ENCODE assay signal across 9 cellular contexts in genomic region chr22:20321552-20322211, GRCh38. TPM values are rescaled to one million over a fixed set of nuclear protein-coding genes. Genes with fewer than 3 reads are reported as not detected.
DNase-seq lines count a peak whose midpoint lies in the region; ATAC-seq and TF ChIP-seq lines count a peak whose summit lies in the region.
"Not testable (repeated sequence)": the region's sequence is repeated elsewhere in the genome, so short reads cannot be mapped to it uniquely, and the experiment has no call there.
"Had no signal": no experiment of that assay in that cellular context is flagged by ENCODE, and none has a peak within 500 bp of the region (broad histone marks: within the 10 kb centered on the region; RNA-seq: fewer than 3 reads in every experiment).

No MANE protein-coding gene starts in this region.

- H3K27ac Mint-ChIP-seq in activated CD4-positive, alpha-beta T cell treated with anti-CD3 and anti-CD28 coated beads for 36 hours: peak overlapping the region; percentile 37
- H3K27ac Mint-ChIP-seq in activated T-helper 2 cell treated with anti-CD3 and anti-CD28 coated beads, Interferon-gamma antibody, Interleukin-2, Interleukin-4, amounts not matched to agents 10 μg/mL and 5 μg/mL and 100 μg/mL, durations not matched to agents 14 hours and 24 hours and 36 hours: peak overlapping the region; percentile 29
- peak overlapping the region in 2 of 3 experiments; percentile 70 to 76 for H3K27ac Mint-ChIP-seq in nephron

- CTCF ChIA-PET in AG04450 (lab: Charles Lee); HEK293 (lab: Yijun Ruan, JAX); activated CD4-positive, alpha-beta T cell treated with anti-CD3 and anti-CD28 coated beads for 36 hours (lab: Charles Lee): not testable (repeated sequence)

- intact Hi-C loops in activated CD4-positive, alpha-beta T cell treated with anti-CD3 and anti-CD28 coated beads for 36 hours (cut with DNase I, micrococcal nuclease): loop anchor here in 1 of 2 experiments (2.0 to 10.0 kb wide), 3 partner anchors 187 to 467 kb away; partner anchors contain the start of genes GNB1L and RTL10
- intact Hi-C loops in activated T-helper 2 cell treated with anti-CD3 and anti-CD28 coated beads, Interferon-gamma antibody, Interleukin-2, Interleukin-4, amounts not matched to agents 10 μg/mL and 5 μg/mL and 100 μg/mL, durations not matched to agents 14 hours and 24 hours and 36 hours (cut with micrococcal nuclease): loop anchor here (2.0 kb wide), 1 partner anchor 23 kb away; no protein-coding TSS in a partner anchor
- intact Hi-C loops in colonic mucosa (cut with DNase I): not testable (repeated sequence)

- peak overlapping the region; percentile 85 for H3K4me3 Mint-ChIP-seq in activated CD4-positive, alpha-beta T cell treated with anti-CD3 and anti-CD28 coated beads for 36 hours
- H3K4me3 Mint-ChIP-seq in activated T-helper 2 cell treated with anti-CD3 and anti-CD28 coated beads, Interferon-gamma antibody, Interleukin-2, Interleukin-4, amounts not matched to agents 10 μg/mL and 5 μg/mL and 100 μg/mL, durations not matched to agents 14 hours and 24 hours and 36 hours (ENCODE audit: low read depth): peak overlapping the region; percentile 93
- H3K4me3 Mint-ChIP-seq in nephron: peak overlapping the region; percentile 90 to 94 (median 91)

- 0 out of 2 replicates have a peak overlapping the region, but pooled peaks have one; percentile 13 for H3K4me3 ChIP-seq in AG04450 (ENCODE audit: low read depth, low read length)
- H3K4me3 ChIP-seq in HEK293 (ENCODE audit: low read depth, low read length); colonic mucosa; right atrium auricular region: not testable (repeated sequence)

- POLR2A ChIA-PET in AG04450 (lab: Yijun Ruan, JAX); activated CD4-positive, alpha-beta T cell treated with anti-CD3 and anti-CD28 coated beads for 36 hours (lab: Charles Lee): not testable (repeated sequence)
- POLR2A ChIA-PET in HEK293 (lab: Yijun Ruan, JAX): interaction anchor here (1.3 kb wide), 1 partner anchor 72 kb away, joined by 3 read pairs; the partner anchor contains the start of gene ZNF74

- not testable (repeated sequence) for H3K9me3 Mint-ChIP-seq in activated CD4-positive, alpha-beta T cell treated with anti-CD3 and anti-CD28 coated beads for 36 hours (ENCODE audit: low read depth); activated T-helper 2 cell treated with anti-CD3 and anti-CD28 coated beads, Interferon-gamma antibody, Interleukin-2, Interleukin-4, amounts not matched to agents 10 μg/mL and 5 μg/mL and 100 μg/mL, durations not matched to agents 14 hours and 24 hours and 36 hours; nephron

- ATAC-seq in activated CD4-positive, alpha-beta T cell treated with anti-CD3 and anti-CD28 coated beads for 36 hours: not testable (repeated sequence)

- peaks cover 55% of the 10 kb centered on the region for H3K4me1 Mint-ChIP-seq in activated CD4-positive, alpha-beta T cell treated with anti-CD3 and anti-CD28 coated beads for 36 hours
- H3K4me1 Mint-ChIP-seq in activated T-helper 2 cell treated with anti-CD3 and anti-CD28 coated beads, Interferon-gamma antibody, Interleukin-2, Interleukin-4, amounts not matched to agents 10 μg/mL and 5 μg/mL and 100 μg/mL, durations not matched to agents 14 hours and 24 hours and 36 hours (ENCODE audit: low read depth): peaks cover 42% of the 10 kb centered on the region
- peaks cover 27% of the 10 kb centered on the region for H3K4me1 Mint-ChIP-seq in nephron

- H3K27me3 Mint-ChIP-seq in activated CD4-positive, alpha-beta T cell treated with anti-CD3 and anti-CD28 coated beads for 36 hours; activated T-helper 2 cell treated with anti-CD3 and anti-CD28 coated beads, Interferon-gamma antibody, Interleukin-2, Interleukin-4, amounts not matched to agents 10 μg/mL and 5 μg/mL and 100 μg/mL, durations not matched to agents 14 hours and 24 hours and 36 hours (ENCODE audit: low read depth); nephron (ENCODE audit: low read depth): not testable (repeated sequence)

- not testable (repeated sequence) for TF ChIP-seq CTCF in AG04450 (IDR thresholded peaks at IDR 0.05; ENCODE audit: low read depth, low read length); HEK293 (tag by site-specific recombination; IDR thresholded peaks at IDR 0.05); colonic mucosa (IDR thresholded peaks at IDR 0.05); right atrium auricular region (IDR thresholded peaks at IDR 0.05); nephron (IDR thresholded peaks at IDR 0.05; ENCODE audit: unreplicated experiment in 3 of 3)

- not testable (repeated sequence) for H3K27ac ChIP-seq in AG04450 (ENCODE audit: low read depth, low read length); HEK293 (ENCODE audit: extremely low read depth, low read depth, low read length); colonic mucosa
- H3K27ac ChIP-seq in right atrium auricular region: peak overlapping the region; percentile 92

- not testable (repeated sequence) for H3K9ac ChIP-seq in colonic mucosa (ENCODE audit: low read depth in 2 of 2, low read length in 2 of 2)

- not testable (repeated sequence) for H3K27me3 ChIP-seq in AG04450 (ENCODE audit: control insufficient read depth, insufficient read depth, low read length); colonic mucosa; right atrium auricular region

- H3K36me3 Mint-ChIP-seq in activated CD4-positive, alpha-beta T cell treated with anti-CD3 and anti-CD28 coated beads for 36 hours (ENCODE audit: low read depth); activated T-helper 2 cell treated with anti-CD3 and anti-CD28 coated beads, Interferon-gamma antibody, Interleukin-2, Interleukin-4, amounts not matched to agents 10 μg/mL and 5 μg/mL and 100 μg/mL, durations not matched to agents 14 hours and 24 hours and 36 hours (ENCODE audit: low read depth); nephron (ENCODE audit: low read depth): not testable (repeated sequence)

- H3K4me1 ChIP-seq in HEK293 (ENCODE audit: control insufficient read depth, insufficient read depth, low read length); colonic mucosa: not testable (repeated sequence)
- H3K4me1 ChIP-seq in right atrium auricular region: peaks cover 0 to 43% of the 10 kb centered on the region in 2 donors

- not testable (repeated sequence) for DNase-seq in AG04450 (ENCODE audit: low read depth, low spot score)
- DNase-seq in activated CD4-positive, alpha-beta T cell treated with anti-CD3 and anti-CD28 coated beads for 36 hours: peak; percentile 12
- peak; percentile 7 for DNase-seq in activated T-helper 2 cell treated with anti-CD3 and anti-CD28 coated beads, Interferon-gamma antibody, Interleukin-2, Interleukin-4, amounts not matched to agents 10 μg/mL and 5 μg/mL and 100 μg/mL, durations not matched to agents 14 hours and 24 hours and 36 hours (ENCODE audit: low spot score)
- DNase-seq in colonic mucosa (peak; percentile 12), right atrium auricular region (ENCODE audit: low spot score) (peak; percentile 43)
- peak; percentile 2 for DNase-seq in stimulated activated CD4-positive, alpha-beta T cell treated with anti-CD3 and anti-CD28 coated beads, Interleukin-4, amount 100 ng/mL, for 24 hours

- not testable (repeated sequence) for H3K9me3 ChIP-seq in AG04450 (ENCODE audit: control insufficient read depth, insufficient read depth, low read length); HEK293 (ENCODE audit: control insufficient read depth, insufficient read depth, low read depth, low read length); colonic mucosa; right atrium auricular region

- H3K36me3 ChIP-seq in HEK293 (ENCODE audit: control insufficient read depth in 2 of 2, insufficient read depth in 1 of 2, low read length in 2 of 2); colonic mucosa; right atrium auricular region: not testable (repeated sequence)

TF ChIP-seq in HEK293, 187 proteins besides CTCF, POLR2A, EP300 and RAD21:
- peak; percentile 25; the same call in 1 of the 2 replicates for TF ChIP-seq EGR2 (tag by site-specific recombination; IDR thresholded peaks at IDR 0.05; ENCODE audit: low read depth)
- peak; percentile 55; the same call in 1 of the 2 replicates for TF ChIP-seq SP7 (tag by site-specific recombination; IDR thresholded peaks at IDR 0.05)

RNA-seq across cellular contexts. Expression of gene DGCR6L, which starts 1.8 kb away (rescaled TPM):
- polyA plus RNA-seq in AG04450 (2011; rRNA removed): 45.4 and 60.9 TPM in 2 replicates
- polyA minus RNA-seq in AG04450 (2011; rRNA and poly(A)+ RNA removed): 19.9 and 20.9 TPM in 2 replicates
- total RNA-seq in activated CD4-positive, alpha-beta T cell treated with anti-CD3 and anti-CD28 coated beads for 36 hours: 10 to 100 TPM; 22.4 to 24.8 TPM
- 29.0 and 31.1 TPM in 2 replicates for total RNA-seq in activated T-helper 2 cell treated with anti-CD3 and anti-CD28 coated beads, Interferon-gamma antibody, Interleukin-2, Interleukin-4, amounts not matched to agents 10 μg/mL and 5 μg/mL and 100 μg/mL, durations not matched to agents 14 hours and 24 hours and 36 hours
- total RNA-seq in colonic mucosa (10 to 100 TPM; 27.0 to 35.6 TPM), right atrium auricular region (10 to 100 TPM; 60.4 to 64.3 TPM)

RNA-seq across cellular contexts. Expression of gene RTN4R, which starts 53.6 kb away (rescaled TPM):
- 0.16 and 0.38 TPM in 2 replicates for polyA plus RNA-seq in AG04450 (2011; rRNA removed)
- polyA minus RNA-seq in AG04450 (2011; rRNA and poly(A)+ RNA removed): 0.23 and 0.26 TPM in 2 replicates
- 1 to 10 TPM; 2.2 to 2.3 TPM for total RNA-seq in activated CD4-positive, alpha-beta T cell treated with anti-CD3 and anti-CD28 coated beads for 36 hours
- total RNA-seq in activated T-helper 2 cell treated with anti-CD3 and anti-CD28 coated beads, Interferon-gamma antibody, Interleukin-2, Interleukin-4, amounts not matched to agents 10 μg/mL and 5 μg/mL and 100 μg/mL, durations not matched to agents 14 hours and 24 hours and 36 hours: 1.9 and 2.2 TPM in 2 replicates
- total RNA-seq in colonic mucosa (1 to 10 TPM; 6.1 to 8.5 TPM), right atrium auricular region (1 to 10 TPM; 1.0 to 2.0 TPM)
- total RNA-seq: OCI-LY7 had no signal
